In genomic region chr11:100247701-100248100, GRCh38 we compare ENCODE assay signal across 32 cellular contexts.
"Had no signal": no experiment of that assay in that cellular context is flagged by ENCODE, and none has a peak within 500 bp of the region (broad histone marks: within the 10 kb centered on the region; RNA-seq: fewer than 3 reads in every experiment).

No MANE protein-coding gene starts in this region.

- H3K27ac Mint-ChIP-seq: activated CD4-positive, alpha-beta memory T cell treated with anti-CD3 and anti-CD28 coated beads for 36 hours; activated CD4-positive, alpha-beta T cell treated with anti-CD3 and anti-CD28 coated beads for 36 hours; activated CD4-positive, alpha-beta T cell treated with anti-CD3 and anti-CD28 coated beads, Interleukin-2, amount 10 ng/mL, durations not matched to agents 24 days and 14 days; activated CD8-positive, alpha-beta memory T cell treated with anti-CD3 and anti-CD28 coated beads, Interleukin-2, amount 10 ng/mL, durations not matched to agents 7 days and 5 days; activated CD8-positive, alpha-beta T cell treated with anti-CD3 and anti-CD28 coated beads, Interleukin-2, amount 10 ng/mL, durations not matched to agents 7 days and 5 days; activated naive CD4-positive, alpha-beta T cell treated with anti-CD3 and anti-CD28 coated beads for 36 hours; activated naive CD4-positive, alpha-beta T cell treated with anti-CD3 and anti-CD28 coated beads, Interleukin-2, amount 50 U/mL, for 24 hours; activated naive CD8-positive, alpha-beta T cell treated with anti-CD3 and anti-CD28 coated beads for 36 hours; activated naive CD8-positive, alpha-beta T cell treated with anti-CD3 and anti-CD28 coated beads, Interleukin-2, amount 50 U/mL, for 24 hours; activated T-helper 1 cell treated with anti-CD3 and anti-CD28 coated beads, Interleukin-12 subunit alpha, Interleukin-12 subunit beta, Interleukin-2, Interleukin-4 antibody, amounts not matched to agents 30 ng/mL and 10 ng/mL and 1 ng/mL, durations not matched to agents 14 hours and 24 hours and 36 hours; activated T-helper 2 cell treated with anti-CD3 and anti-CD28 coated beads, Interferon-gamma antibody, Interleukin-2, Interleukin-4, amounts not matched to agents 10 μg/mL and 5 μg/mL and 100 μg/mL, durations not matched to agents 14 hours and 24 hours and 36 hours; brain; dendritic cell treated with granulocyte-macrophage colony-stimulating factor and Interleukin-4, amounts not matched to agents 40 ng/mL and 50 ng/mL, for 4 days; endodermal cell had no signal

- H3K4me1 ChIP-seq: adrenal gland, ascending aorta, breast epithelium, esophagus muscularis mucosa, gastroesophageal sphincter had no signal

- DNase-seq: activated CD4-positive, alpha-beta memory T cell treated with anti-CD3 and anti-CD28 coated beads for 36 hours; activated CD4-positive, alpha-beta T cell treated with anti-CD3 and anti-CD28 coated beads for 36 hours; activated CD4-positive, alpha-beta T cell treated with anti-CD3 and anti-CD28 coated beads, Interleukin-2, amount 10 ng/mL, durations not matched to agents 24 days and 14 days; activated CD4-positive, CD25-positive, alpha-beta regulatory T cell; activated CD4-positive, CD25-positive, alpha-beta regulatory T cell treated with anti-CD3 and anti-CD28 coated beads, Interleukin-2, amount 50 U/mL, for 72 hours; activated CD8-positive, alpha-beta memory T cell treated with anti-CD3 and anti-CD28 coated beads, Interleukin-2, amount 10 ng/mL, durations not matched to agents 7 days and 5 days; activated CD8-positive, alpha-beta memory T cell treated with anti-CD3 and anti-CD28 coated beads, Interleukin-2, amount 50 U/mL, for 4 hours; activated CD8-positive, alpha-beta T cell treated with anti-CD3 and anti-CD28 coated beads, Interleukin-2, amount 10 ng/mL, durations not matched to agents 7 days and 5 days; activated effector memory CD4-positive, alpha-beta T cell treated with anti-CD3 and anti-CD28 coated beads, Interleukin-2, amount 50 U/mL, for 16 hours; activated naive CD4-positive, alpha-beta T cell treated with anti-CD3 and anti-CD28 coated beads for 36 hours; activated naive CD8-positive, alpha-beta T cell treated with anti-CD3 and anti-CD28 coated beads for 36 hours; activated naive CD8-positive, alpha-beta T cell treated with anti-CD3 and anti-CD28 coated beads, Interleukin-2, amount 50 U/mL, for 24 hours; activated T-cell treated with anti-CD3 and anti-CD28 coated beads, Interleukin-2, amount 50 U/mL, for 1 hour; activated T-cell treated with anti-CD3 and anti-CD28 coated beads, Interleukin-2, amount 50 U/mL, for 48 hours; adrenal gland; dorsolateral prefrontal cortex; effector memory CD4-positive, alpha-beta T cell; endodermal cell; erythroblast; foreskin melanocyte; T-helper 2 cell had no signal

- H3K4me3 Mint-ChIP-seq: activated CD4-positive, alpha-beta memory T cell treated with anti-CD3 and anti-CD28 coated beads for 36 hours; activated CD4-positive, alpha-beta T cell treated with anti-CD3 and anti-CD28 coated beads for 36 hours; activated CD4-positive, alpha-beta T cell treated with anti-CD3 and anti-CD28 coated beads, Interleukin-2, amount 10 ng/mL, durations not matched to agents 24 days and 14 days; activated CD8-positive, alpha-beta memory T cell treated with anti-CD3 and anti-CD28 coated beads, Interleukin-2, amount 10 ng/mL, durations not matched to agents 7 days and 5 days; activated CD8-positive, alpha-beta T cell treated with anti-CD3 and anti-CD28 coated beads, Interleukin-2, amount 10 ng/mL, durations not matched to agents 7 days and 5 days; activated naive CD4-positive, alpha-beta T cell treated with anti-CD3 and anti-CD28 coated beads for 36 hours; activated naive CD4-positive, alpha-beta T cell treated with anti-CD3 and anti-CD28 coated beads, Interleukin-2, amount 50 U/mL, for 24 hours; activated naive CD8-positive, alpha-beta T cell treated with anti-CD3 and anti-CD28 coated beads for 36 hours; activated naive CD8-positive, alpha-beta T cell treated with anti-CD3 and anti-CD28 coated beads, Interleukin-2, amount 50 U/mL, for 24 hours; activated T-helper 1 cell treated with anti-CD3 and anti-CD28 coated beads, Interleukin-12 subunit alpha, Interleukin-12 subunit beta, Interleukin-2, Interleukin-4 antibody, amounts not matched to agents 30 ng/mL and 10 ng/mL and 1 ng/mL, durations not matched to agents 14 hours and 24 hours and 36 hours; brain; central memory CD8-positive, alpha-beta T cell; dendritic cell treated with granulocyte-macrophage colony-stimulating factor and Interleukin-4, amounts not matched to agents 40 ng/mL and 50 ng/mL, for 4 days; endodermal cell had no signal

- H3K36me3 Mint-ChIP-seq: activated CD4-positive, alpha-beta memory T cell treated with anti-CD3 and anti-CD28 coated beads for 36 hours; activated CD8-positive, alpha-beta memory T cell treated with anti-CD3 and anti-CD28 coated beads, Interleukin-2, amount 10 ng/mL, durations not matched to agents 7 days and 5 days; activated naive CD4-positive, alpha-beta T cell treated with anti-CD3 and anti-CD28 coated beads, Interleukin-2, amount 50 U/mL, for 24 hours; activated naive CD8-positive, alpha-beta T cell treated with anti-CD3 and anti-CD28 coated beads for 36 hours; brain had no signal

- H3K9me3 ChIP-seq: adrenal gland, ascending aorta, breast epithelium, esophagus muscularis mucosa, gastroesophageal sphincter had no signal

- H3K27me3 ChIP-seq: adrenal gland, ascending aorta, breast epithelium, dorsolateral prefrontal cortex, esophagus muscularis mucosa, gastroesophageal sphincter had no signal

- H3K4me3 ChIP-seq: adrenal gland, ascending aorta, breast epithelium, coronary artery, dorsolateral prefrontal cortex, esophagus muscularis mucosa, gastroesophageal sphincter had no signal

- ATAC-seq: activated CD4-positive, alpha-beta T cell treated with anti-CD3 and anti-CD28 coated beads for 36 hours; activated CD8-positive, alpha-beta memory T cell treated with anti-CD3 and anti-CD28 coated beads, Interleukin-2, amount 10 ng/mL, durations not matched to agents 7 days and 5 days; activated CD8-positive, alpha-beta T cell treated with anti-CD3 and anti-CD28 coated beads, Interleukin-2, amount 10 ng/mL, durations not matched to agents 7 days and 5 days; activated naive CD8-positive, alpha-beta T cell treated with anti-CD3 and anti-CD28 coated beads, Interleukin-2, amount 50 U/mL, for 24 hours; gastroesophageal sphincter had no signal

- H3K4me1 Mint-ChIP-seq: activated CD4-positive, alpha-beta T cell treated with anti-CD3 and anti-CD28 coated beads for 36 hours; activated CD4-positive, alpha-beta T cell treated with anti-CD3 and anti-CD28 coated beads, Interleukin-2, amount 10 ng/mL, durations not matched to agents 24 days and 14 days; activated CD8-positive, alpha-beta memory T cell treated with anti-CD3 and anti-CD28 coated beads, Interleukin-2, amount 10 ng/mL, durations not matched to agents 7 days and 5 days; activated naive CD4-positive, alpha-beta T cell treated with anti-CD3 and anti-CD28 coated beads, Interleukin-2, amount 50 U/mL, for 24 hours; activated naive CD8-positive, alpha-beta T cell treated with anti-CD3 and anti-CD28 coated beads for 36 hours; activated naive CD8-positive, alpha-beta T cell treated with anti-CD3 and anti-CD28 coated beads, Interleukin-2, amount 50 U/mL, for 24 hours; brain; central memory CD8-positive, alpha-beta T cell; endodermal cell had no signal

- H3K36me3 ChIP-seq: adrenal gland, ascending aorta, breast epithelium, esophagus muscularis mucosa, gastroesophageal sphincter had no signal

- H3K27ac ChIP-seq: adrenal gland, ascending aorta, breast epithelium, coronary artery, dorsolateral prefrontal cortex, esophagus muscularis mucosa, gastroesophageal sphincter had no signal

- H3K9me3 Mint-ChIP-seq: brain, endodermal cell had no signal

- H3K27me3 Mint-ChIP-seq: activated CD4-positive, alpha-beta memory T cell treated with anti-CD3 and anti-CD28 coated beads for 36 hours; activated CD4-positive, alpha-beta T cell treated with anti-CD3 and anti-CD28 coated beads for 36 hours; activated CD4-positive, alpha-beta T cell treated with anti-CD3 and anti-CD28 coated beads, Interleukin-2, amount 10 ng/mL, durations not matched to agents 24 days and 14 days; activated CD8-positive, alpha-beta memory T cell treated with anti-CD3 and anti-CD28 coated beads, Interleukin-2, amount 10 ng/mL, durations not matched to agents 7 days and 5 days; activated naive CD4-positive, alpha-beta T cell treated with anti-CD3 and anti-CD28 coated beads, Interleukin-2, amount 50 U/mL, for 24 hours; activated naive CD8-positive, alpha-beta T cell treated with anti-CD3 and anti-CD28 coated beads for 36 hours; activated naive CD8-positive, alpha-beta T cell treated with anti-CD3 and anti-CD28 coated beads, Interleukin-2, amount 50 U/mL, for 24 hours; brain; central memory CD8-positive, alpha-beta T cell; dendritic cell treated with granulocyte-macrophage colony-stimulating factor and Interleukin-4, amounts not matched to agents 40 ng/mL and 50 ng/mL, for 4 days had no signal
